In genomic region chr3:71465371-71466007, GRCh38 we compare ENCODE assay signal across 28 cellular contexts.
A peak's percentile ranks its signal among the peaks of the same experiment; 100 is the strongest.
DNase-seq lines count a peak whose midpoint lies in the region; ATAC-seq and TF ChIP-seq lines count a peak whose summit lies in the region.
"Had no signal": no experiment of that assay in that cellular context is flagged by ENCODE, and none has a peak within 500 bp of the region (broad histone marks: within the 10 kb centered on the region; RNA-seq: fewer than 3 reads in every experiment).

No MANE protein-coding gene starts in this region.

- no peaks in the 10 kb centered on the region for H3K9me3 Mint-ChIP-seq in T-helper 2 cell treated with Interferon-gamma antibody and Interleukin-4, amounts not matched to agents 5 μg/mL and 100 μg/mL, for 36 hours
- H3K9me3 Mint-ChIP-seq in CD4-positive, alpha-beta T cell, result no peaks in the 10 kb centered on the region
- H3K9me3 Mint-ChIP-seq in WTC11, result no peaks in the 10 kb centered on the region
- H3K9me3 Mint-ChIP-seq in naive B cell, result peaks cover 0 to 3% (median 0%) of the 10 kb centered on the region in 7 donors
- H3K9me3 Mint-ChIP-seq: dendritic cell treated with granulocyte-macrophage colony-stimulating factor and Interleukin-4, amounts not matched to agents 40 ng/mL and 50 ng/mL, for 4 days; IgD-negative memory B cell had no signal

- CTCF ChIA-PET in CD4-positive, alpha-beta T cell (lab: Charles Lee), result interaction anchor here (1.7 kb wide), 1 partner anchor 9 kb away, joined by 5 read pairs; no protein-coding TSS in a partner anchor
- CTCF ChIA-PET in WTC11 (lab: Charles Lee), result no interaction called here

- no peak overlapping the region for H3K27ac ChIP-seq in CD4-positive, alpha-beta T cell (ENCODE audit: low read depth, low read length)
- H3K27ac ChIP-seq: prostate gland had no signal

- intact Hi-C loops in CD4-positive, alpha-beta T cell (cut with DNase I, micrococcal nuclease), result no loop called here

- H3K4me1 Mint-ChIP-seq in T-helper 2 cell treated with Interferon-gamma antibody and Interleukin-4, amounts not matched to agents 5 μg/mL and 100 μg/mL, for 36 hours (ENCODE audit: low read depth), result peaks cover 23% of the 10 kb centered on the region
- H3K4me1 Mint-ChIP-seq in CD4-positive, alpha-beta T cell (ENCODE audit: low read depth), result peaks cover 90% of the 10 kb centered on the region
- H3K4me1 Mint-ChIP-seq in WTC11 (peaks cover 42% of the 10 kb centered on the region), naive B cell (peaks cover 47 to 84% (median 74%) of the 10 kb centered on the region in 3 donors)

- POLR2A ChIA-PET in CD4-positive, alpha-beta T cell (lab: Charles Lee), result interaction anchor here (1.0 to 1.6 kb wide), 3 partner anchors 9 to 22 kb away, joined by 3 to 9 read pairs (median 5); no protein-coding TSS in a partner anchor
- POLR2A ChIA-PET in WTC11 (lab: Charles Lee), result no interaction called here

- no peak for TF ChIP-seq CTCF in CD4-positive, alpha-beta T cell (IDR thresholded peaks at IDR 0.05)
- no peak for TF ChIP-seq CTCF in WTC11 (IDR thresholded peaks at IDR 0.05)

- H3K27me3 Mint-ChIP-seq in T-helper 2 cell treated with Interferon-gamma antibody and Interleukin-4, amounts not matched to agents 5 μg/mL and 100 μg/mL, for 36 hours (ENCODE audit: low read depth), result no peaks in the 10 kb centered on the region
- H3K27me3 Mint-ChIP-seq in CD4-positive, alpha-beta T cell, result no peaks in the 10 kb centered on the region
- H3K27me3 Mint-ChIP-seq in WTC11 (ENCODE audit: low read depth) (no peaks in the 10 kb centered on the region), naive B cell (no peaks in the 10 kb centered on the region)
- H3K27me3 Mint-ChIP-seq: activated CD4-positive, alpha-beta T cell treated with anti-CD3 and anti-CD28 coated beads, Interleukin-2, amount 10 ng/mL, durations not matched to agents 24 days and 14 days; dendritic cell treated with granulocyte-macrophage colony-stimulating factor and Interleukin-4, amounts not matched to agents 40 ng/mL and 50 ng/mL, for 4 days had no signal

- H3K27me3 ChIP-seq in CD4-positive, alpha-beta T cell (ENCODE audit: control insufficient read depth, insufficient read depth, low read length), result no peaks in the 10 kb centered on the region
- H3K27me3 ChIP-seq: esophagus squamous epithelium had no signal

- H3K9me3 ChIP-seq in CD4-positive, alpha-beta T cell (ENCODE audit: control insufficient read depth, low read length), result no peaks in the 10 kb centered on the region
- H3K9me3 ChIP-seq: Caco-2, esophagus squamous epithelium, HAP-1, prostate gland had no signal

- peak overlapping the region; percentile 28 for H3K27ac Mint-ChIP-seq in T-helper 2 cell treated with Interferon-gamma antibody and Interleukin-4, amounts not matched to agents 5 μg/mL and 100 μg/mL, for 36 hours
- peak overlapping the region; percentile 74 for H3K27ac Mint-ChIP-seq in CD4-positive, alpha-beta T cell
- H3K27ac Mint-ChIP-seq in WTC11, result peak overlapping the region; percentile 29; the same call in 1 of the 2 replicates
- peak overlapping the region; percentile 71 to 95 (median 86) for H3K27ac Mint-ChIP-seq in naive B cell
- H3K27ac Mint-ChIP-seq: activated CD4-positive, alpha-beta T cell treated with anti-CD3 and anti-CD28 coated beads, Interleukin-2, amount 10 ng/mL, durations not matched to agents 24 days and 14 days; activated T-cell treated with anti-CD3 and anti-CD28 coated beads, Interleukin-2, amount 50 U/mL, for 72 hours; dendritic cell treated with granulocyte-macrophage colony-stimulating factor and Interleukin-4, amounts not matched to agents 40 ng/mL and 50 ng/mL, for 4 days; IgD-negative memory B cell had no signal

- no peak overlapping the region for H3K4me3 Mint-ChIP-seq in T-helper 2 cell treated with Interferon-gamma antibody and Interleukin-4, amounts not matched to agents 5 μg/mL and 100 μg/mL, for 36 hours
- H3K4me3 Mint-ChIP-seq in CD4-positive, alpha-beta T cell, result peak overlapping the region; percentile 22
- H3K4me3 Mint-ChIP-seq in WTC11, result no peak overlapping the region
- peak overlapping the region in 7 of 8 donors; percentile 34 to 73 (median 50) for H3K4me3 Mint-ChIP-seq in naive B cell
- H3K4me3 Mint-ChIP-seq: activated CD4-positive, alpha-beta T cell treated with anti-CD3 and anti-CD28 coated beads, Interleukin-2, amount 10 ng/mL, durations not matched to agents 24 days and 14 days; activated T-cell treated with anti-CD3 and anti-CD28 coated beads, Interleukin-2, amount 50 U/mL, for 72 hours; dendritic cell treated with granulocyte-macrophage colony-stimulating factor and Interleukin-4, amounts not matched to agents 40 ng/mL and 50 ng/mL, for 4 days had no signal

- ATAC-seq in CD4-positive, alpha-beta T cell (ENCODE audit: poor library complexity), result no peak
- no peak for ATAC-seq in WTC11
- ATAC-seq in naive B cell (ENCODE audit: low read depth in 2 of 2), result peak; percentile 54 to 64
- ATAC-seq: activated T-cell treated with anti-CD3 and anti-CD28 coated beads, Interleukin-2, amount 50 U/mL, for 72 hours; sciatic nerve had no signal

- peaks cover 27% of the 10 kb centered on the region for H3K36me3 Mint-ChIP-seq in T-helper 2 cell treated with Interferon-gamma antibody and Interleukin-4, amounts not matched to agents 5 μg/mL and 100 μg/mL, for 36 hours (ENCODE audit: low read depth)
- peaks cover 98% of the 10 kb centered on the region for H3K36me3 Mint-ChIP-seq in CD4-positive, alpha-beta T cell (ENCODE audit: low read depth)
- no peaks in the 10 kb centered on the region for H3K36me3 Mint-ChIP-seq in WTC11
- H3K36me3 Mint-ChIP-seq in naive B cell, result peaks cover 8 to 29% of the 10 kb centered on the region in 2 donors

- no peak for DNase-seq in T-helper 2 cell treated with Interferon-gamma antibody and Interleukin-4, amounts not matched to agents 5 μg/mL and 100 μg/mL, for 36 hours (ENCODE audit: low spot score)
- DNase-seq in T-helper 2 cell (no peak), WTC11 (ENCODE audit: low spot score) (no peak), naive B cell (no peak), NCI-H128 (lab: John Stamatoyannopoulos, UW; ENCODE audit: unreplicated experiment) (no peak), DMS153 treated with DMSO at 0.1 percent for 48 hours (lab: John Stamatoyannopoulos, UW; ENCODE audit: unreplicated experiment) (no peak), LoVo (ENCODE audit: low spot score) (no peak)
- no peak for DNase-seq in CD4-positive, alpha-beta T cell
- DNase-seq: 8988T; activated CD4-positive, alpha-beta T cell treated with anti-CD3 and anti-CD28 coated beads, Interleukin-2, amount 10 ng/mL, durations not matched to agents 24 days and 14 days; activated naive CD4-positive, alpha-beta T cell treated with anti-CD3 and anti-CD28 coated beads, Interleukin-2, amount 50 U/mL, for 16 hours; activated T-cell treated with anti-CD3 and anti-CD28 coated beads, Interleukin-2, amount 50 U/mL, for 72 hours; Caco-2; caudate nucleus; DMS79 treated with DMSO at 0.1 percent for 48 hours; esophagus squamous epithelium; foreskin melanocyte; NCI-H1092 treated with DMSO at 0.1 percent for 48 hours; NCI-H187 treated with DMSO at 0.1 percent for 48 hours; NCI-H2227 treated with DMSO at 0.1 percent for 48 hours; stimulated activated CD4-positive, alpha-beta T cell treated with anti-CD3 and anti-CD28 coated beads, Interleukin-12 subunit alpha, Interleukin-12 subunit beta, amount 100 ng/mL, for 4 hours; stimulated activated CD4-positive, alpha-beta T cell treated with anti-CD3 and anti-CD28 coated beads, Interleukin-4, amount 100 ng/mL, for 24 hours; stimulated activated naive CD4-positive, alpha-beta T cell had no signal

TF ChIP-seq in WTC11, 78 proteins besides CTCF, POLR2A, EP300 and RAD21 (continues in another document):
- TF ChIP-seq SOX15 (CRISPR knock-in tag; IDR thresholded peaks at IDR 0.05) (no peak), ZMAT4 (CRISPR knock-in tag; IDR thresholded peaks at IDR 0.05) (no peak), ZNF219 (CRISPR knock-in tag; IDR thresholded peaks at IDR 0.05; ENCODE audit: borderline replicate concordance) (no peak), ELF4 (CRISPR knock-in tag; IDR thresholded peaks at IDR 0.05; ENCODE audit: low read depth) (no peak), GABPB1 (CRISPR knock-in tag; IDR thresholded peaks at IDR 0.05) (no peak), HMGA2 (CRISPR knock-in tag; IDR thresholded peaks at IDR 0.05) (no peak), FOXJ3 (CRISPR knock-in tag; IDR thresholded peaks at IDR 0.05; ENCODE audit: borderline replicate concordance) (no peak), RORB (CRISPR knock-in tag; IDR thresholded peaks at IDR 0.05) (no peak), ETV6 (CRISPR knock-in tag; IDR thresholded peaks at IDR 0.05) (no peak), USF2 (CRISPR knock-in tag; IDR thresholded peaks at IDR 0.05) (no peak), ZNF425 (CRISPR knock-in tag; conservative IDR thresholded peaks at IDR 0.05) (no peak)

Comparison
In these comparisons a context has a peak if more than half of its experiments do, and no peak if none do; other contexts are left out.
1. H3K27ac Mint-ChIP-seq: peak in every context shown above with its lines; median percentile 86 in naive B cell; 74 in CD4-positive, alpha-beta T cell; 29 in WTC11; 28 in T-helper 2 cell treated with Interferon-gamma antibody and Interleukin-4, amounts not matched to agents 5 μg/mL and 100 μg/mL, for 36 hours.
2. H3K4me3 Mint-ChIP-seq: peak in CD4-positive, alpha-beta T cell (single experiment) and naive B cell (7 of 8); none in T-helper 2 cell treated with Interferon-gamma antibody and Interleukin-4, amounts not matched to agents 5 μg/mL and 100 μg/mL, for 36 hours (single experiment) and WTC11 (single experiment).
3. ATAC-seq: peak in naive B cell (2 of 2); none in CD4-positive, alpha-beta T cell (single experiment) and WTC11 (single experiment).